In the genomic region with DNA sequence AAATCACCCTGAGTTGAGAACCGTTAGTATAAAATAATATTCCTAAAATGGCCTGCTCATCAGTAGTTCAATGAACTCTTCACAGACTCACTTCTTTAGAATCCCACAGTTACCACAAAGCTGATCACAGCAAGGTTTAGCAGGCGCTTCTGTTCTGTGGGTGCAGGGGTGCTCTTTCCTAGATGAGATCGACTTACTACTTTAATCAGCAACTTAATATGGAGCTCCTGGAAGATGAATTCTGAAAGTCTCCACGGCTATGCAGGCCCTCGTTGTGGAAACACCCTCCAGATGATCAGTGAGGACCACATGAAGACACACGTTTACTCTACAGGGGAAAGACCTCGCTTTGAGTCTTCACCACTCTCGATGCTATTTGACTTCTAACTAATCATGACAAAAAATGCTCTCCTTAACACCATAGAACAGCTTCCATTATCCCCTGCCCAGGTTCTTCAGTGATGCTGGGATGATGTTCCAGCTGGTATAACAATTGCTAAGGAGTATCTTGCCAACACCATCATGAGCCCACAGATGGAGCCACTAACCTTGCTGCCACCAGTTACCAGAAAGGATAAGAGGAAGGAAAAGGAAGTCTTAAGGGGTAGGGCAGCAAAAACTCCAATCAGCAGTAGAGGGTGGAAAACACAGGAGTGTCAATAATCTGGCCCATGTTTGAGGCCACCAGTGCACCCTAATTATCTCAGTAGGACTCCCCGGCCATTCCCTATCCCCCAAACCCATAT, we compare ENCODE assay signal across 19 cellular contexts. TPM values are rescaled to one million over a fixed set of nuclear protein-coding genes. Genes with fewer than 3 reads are reported as not detected.
DNase-seq lines count a peak whose midpoint lies in the region; ATAC-seq lines count a peak whose summit lies in the region.
"Had no signal": no experiment of that assay in that cellular context is flagged by ENCODE, and none has a peak within 500 bp of the region (broad histone marks: within the 10 kb centered on the region; RNA-seq: fewer than 3 reads in every experiment).

No MANE protein-coding gene starts in this region.

- CTCF ChIA-PET in activated CD4-positive, alpha-beta memory T cell treated with anti-CD3 and anti-CD28 coated beads for 36 hours (lab: Charles Lee), result interaction anchor here (0.6 to 9.2 kb wide), 7 partner anchors 105 to 236 kb away, joined by 3 to 147 read pairs (median 4); no protein-coding TSS in a partner anchor

- peak overlapping the region; percentile 44 for H3K4me3 Mint-ChIP-seq in activated naive CD8-positive, alpha-beta T cell
- H3K4me3 Mint-ChIP-seq in activated naive CD8-positive, alpha-beta T cell treated with anti-CD3 and anti-CD28 coated beads for 36 hours, result no peak overlapping the region
- no peak overlapping the region for H3K4me3 Mint-ChIP-seq in activated CD4-positive, alpha-beta memory T cell treated with anti-CD3 and anti-CD28 coated beads for 36 hours
- H3K4me3 Mint-ChIP-seq in effector memory CD8-positive, alpha-beta T cell, result peak overlapping the region; percentile 21 to 48

- no peak overlapping the region for H3K27ac Mint-ChIP-seq in activated naive CD8-positive, alpha-beta T cell
- no peak overlapping the region for H3K27ac Mint-ChIP-seq in activated naive CD8-positive, alpha-beta T cell treated with anti-CD3 and anti-CD28 coated beads for 36 hours
- no peak overlapping the region for H3K27ac Mint-ChIP-seq in activated CD4-positive, alpha-beta memory T cell treated with anti-CD3 and anti-CD28 coated beads for 36 hours
- H3K27ac Mint-ChIP-seq in effector memory CD8-positive, alpha-beta T cell, result peak overlapping the region; percentile 52 to 83

- no peak for DNase-seq in activated naive CD8-positive, alpha-beta T cell treated with anti-CD3 and anti-CD28 coated beads for 36 hours
- peak; percentile 24 for DNase-seq in activated CD4-positive, alpha-beta memory T cell treated with anti-CD3 and anti-CD28 coated beads for 36 hours
- peak in 1 of 3 experiments; percentile 9 for DNase-seq in effector memory CD8-positive, alpha-beta T cell
- no peak for DNase-seq in activated gamma-delta T cell (lab: John Stamatoyannopoulos, UW)
- DNase-seq: activated effector memory CD4-positive, alpha-beta T cell treated with Interleukin-2 at 50 U/mL for 16 hours; Calu3; islet precursor cell; lower lobe of right lung; NCI-H2029; NCI-H510A; ovary; right lobe of liver; substantia nigra; uterus had no signal

- intact Hi-C loops in activated CD4-positive, alpha-beta memory T cell treated with anti-CD3 and anti-CD28 coated beads for 36 hours (cut with micrococcal nuclease), result loop anchor here (2.0 to 5.0 kb wide), 2 partner anchors 37 to 70 kb away; no protein-coding TSS in a partner anchor

- H3K36me3 Mint-ChIP-seq in activated naive CD8-positive, alpha-beta T cell, result peaks cover 3% of the 10 kb centered on the region
- peaks cover 2% of the 10 kb centered on the region for H3K36me3 Mint-ChIP-seq in activated naive CD8-positive, alpha-beta T cell treated with anti-CD3 and anti-CD28 coated beads for 36 hours
- H3K36me3 Mint-ChIP-seq in activated CD4-positive, alpha-beta memory T cell treated with anti-CD3 and anti-CD28 coated beads for 36 hours, result no peaks in the 10 kb centered on the region
- no peaks in the 10 kb centered on the region for H3K36me3 Mint-ChIP-seq in effector memory CD8-positive, alpha-beta T cell (ENCODE audit: insufficient read depth)

- peak; percentile 52 for ATAC-seq in effector memory CD8-positive, alpha-beta T cell (replicated peaks)
- no peak for ATAC-seq in HG02938 (IDR thresholded peaks at IDR 0.05; ENCODE audit: unreplicated experiment)
- ATAC-seq in GM19395 (IDR thresholded peaks at IDR 0.05; ENCODE audit: unreplicated experiment), result no peak
- ATAC-seq: HCT116, lower lobe of right lung, right lobe of liver had no signal

- peaks cover 5% of the 10 kb centered on the region for H3K27me3 Mint-ChIP-seq in activated naive CD8-positive, alpha-beta T cell
- peaks cover 29% of the 10 kb centered on the region for H3K27me3 Mint-ChIP-seq in activated naive CD8-positive, alpha-beta T cell treated with anti-CD3 and anti-CD28 coated beads for 36 hours
- H3K27me3 Mint-ChIP-seq in activated CD4-positive, alpha-beta memory T cell treated with anti-CD3 and anti-CD28 coated beads for 36 hours, result peaks cover 3% of the 10 kb centered on the region
- no peaks in the 10 kb centered on the region for H3K27me3 Mint-ChIP-seq in effector memory CD8-positive, alpha-beta T cell

- POLR2A ChIA-PET in activated CD4-positive, alpha-beta memory T cell treated with anti-CD3 and anti-CD28 coated beads for 36 hours (lab: Charles Lee), result interaction anchor here (0.8 kb wide), 1 partner anchor 105 kb away, joined by 3 read pairs; no protein-coding TSS in a partner anchor

- peaks cover 28% of the 10 kb centered on the region for H3K4me1 Mint-ChIP-seq in activated naive CD8-positive, alpha-beta T cell (ENCODE audit: low read depth)
- peaks cover 28% of the 10 kb centered on the region for H3K4me1 Mint-ChIP-seq in activated naive CD8-positive, alpha-beta T cell treated with anti-CD3 and anti-CD28 coated beads for 36 hours
- H3K4me1 Mint-ChIP-seq in activated CD4-positive, alpha-beta memory T cell treated with anti-CD3 and anti-CD28 coated beads for 36 hours (ENCODE audit: low read depth), result peaks cover 21% of the 10 kb centered on the region
- H3K4me1 Mint-ChIP-seq in effector memory CD8-positive, alpha-beta T cell (ENCODE audit: low read depth in 2 of 2), result peaks cover 21 to 35% of the 10 kb centered on the region in 2 donors

- H3K9me3 Mint-ChIP-seq in activated naive CD8-positive, alpha-beta T cell (ENCODE audit: low read depth), result no peaks in the 10 kb centered on the region
- no peaks in the 10 kb centered on the region for H3K9me3 Mint-ChIP-seq in activated naive CD8-positive, alpha-beta T cell treated with anti-CD3 and anti-CD28 coated beads for 36 hours
- H3K9me3 Mint-ChIP-seq in activated CD4-positive, alpha-beta memory T cell treated with anti-CD3 and anti-CD28 coated beads for 36 hours, result no peaks in the 10 kb centered on the region
- no peaks in the 10 kb centered on the region for H3K9me3 Mint-ChIP-seq in effector memory CD8-positive, alpha-beta T cell

RNA-seq across cellular contexts. Expression of a gene that starts 17.9 kb away (rescaled TPM):
- not detected for total RNA-seq in activated naive CD8-positive, alpha-beta T cell treated with anti-CD3 and anti-CD28 coated beads for 36 hours
- not detected for total RNA-seq in activated CD4-positive, alpha-beta memory T cell treated with anti-CD3 and anti-CD28 coated beads for 36 hours
- total RNA-seq: T-helper 1 cell treated with Interleukin-12 subunit alpha and Interleukin-12 subunit beta and Interleukin-4 antibody, amounts not matched to agents 30 ng/mL and 1 ng/mL, for 36 hours had no signal

RNA-seq across cellular contexts. Expression of a gene that starts 30.9 kb away (rescaled TPM):
- not detected for total RNA-seq in activated naive CD8-positive, alpha-beta T cell treated with anti-CD3 and anti-CD28 coated beads for 36 hours
- total RNA-seq in activated CD4-positive, alpha-beta memory T cell treated with anti-CD3 and anti-CD28 coated beads for 36 hours, result not detected
- total RNA-seq: Calu3, right lobe of liver had no signal

RNA-seq across cellular contexts. Expression of a gene that starts 39.7 kb away (rescaled TPM):
- total RNA-seq in activated naive CD8-positive, alpha-beta T cell treated with anti-CD3 and anti-CD28 coated beads for 36 hours, result 1 to 10 TPM in 1 of 2 experiments, under 1 TPM in 1; 0.66 to 1.6 TPM
- total RNA-seq in activated CD4-positive, alpha-beta memory T cell treated with anti-CD3 and anti-CD28 coated beads for 36 hours, result 10 to 100 TPM; 13.7 to 16.9 TPM
- total RNA-seq: Calu3 had no signal

Comparison
In these comparisons a context has a peak if more than half of its experiments do, and no peak if none do; other contexts are left out.
1. H3K4me3 Mint-ChIP-seq: peak in activated naive CD8-positive, alpha-beta T cell (single experiment) and effector memory CD8-positive, alpha-beta T cell (2 of 2); none in activated naive CD8-positive, alpha-beta T cell treated with anti-CD3 and anti-CD28 coated beads for 36 hours (single experiment) and activated CD4-positive, alpha-beta memory T cell treated with anti-CD3 and anti-CD28 coated beads for 36 hours (single experiment).
2. H3K27ac Mint-ChIP-seq: peak in effector memory CD8-positive, alpha-beta T cell (2 of 2); none in activated naive CD8-positive, alpha-beta T cell (single experiment), activated naive CD8-positive, alpha-beta T cell treated with anti-CD3 and anti-CD28 coated beads for 36 hours (single experiment) and activated CD4-positive, alpha-beta memory T cell treated with anti-CD3 and anti-CD28 coated beads for 36 hours (single experiment).
3. RNA of a gene that starts 39.7 kb away (total RNA-seq): 13.7 to 16.9 TPM in activated CD4-positive, alpha-beta memory T cell treated with anti-CD3 and anti-CD28 coated beads for 36 hours; 0.66 to 1.6 TPM in activated naive CD8-positive, alpha-beta T cell treated with anti-CD3 and anti-CD28 coated beads for 36 hours; every median in the first group is over 4 times any median in the second.